In the genomic region with DNA sequence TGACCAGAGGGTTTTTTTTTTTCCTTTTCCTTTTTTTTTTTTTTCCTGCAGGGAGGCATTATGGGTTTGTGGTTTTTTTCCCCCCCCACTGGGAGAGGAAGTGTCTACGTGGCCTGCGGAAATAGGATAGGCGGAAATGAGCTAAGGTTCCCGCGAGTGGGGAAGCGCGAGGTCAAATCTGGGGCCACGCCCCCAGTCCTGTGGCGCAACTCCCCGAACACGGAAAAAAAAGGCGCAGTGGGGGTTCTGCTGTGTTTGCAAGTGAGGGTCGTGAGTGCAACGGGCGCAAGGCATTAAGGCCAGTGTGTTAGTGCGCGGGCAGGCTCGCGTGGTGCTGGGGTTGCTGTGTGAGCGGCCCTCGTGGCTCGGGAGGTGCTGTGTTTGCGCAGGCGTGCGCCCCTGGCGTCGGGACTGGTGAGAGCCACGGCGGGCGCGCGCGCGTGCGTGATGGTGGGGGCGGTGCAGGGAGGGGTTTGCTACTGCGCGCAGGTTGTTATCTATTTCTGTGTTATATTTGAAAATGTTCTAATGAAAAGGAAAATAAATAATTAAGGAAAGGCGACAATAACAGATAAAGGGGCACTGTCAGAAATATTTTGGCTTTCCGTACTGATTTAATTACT, we compare ENCODE assay signal across 8 cellular contexts. TPM values are rescaled to one million over a fixed set of nuclear protein-coding genes. Genes with fewer than 3 reads are reported as not detected.
DNase-seq lines count a peak whose midpoint lies in the region; TF ChIP-seq lines count a peak whose summit lies in the region.

No MANE protein-coding gene starts in this region.

- WGBS in adipose tissue, 3 donors = 0 to 29% (median 1%) methylated on average over 26 to 40 of the region's 40 CpGs

- TF ChIP-seq CTCF in GM12865 (IDR thresholded peaks at IDR 0.05; ENCODE audit: insufficient read depth, low read depth, low read length, missing control alignments) = peak; percentile 44
- peak; percentile 95 for TF ChIP-seq CTCF in HEK293 (tag by site-specific recombination; IDR thresholded peaks at IDR 0.05)
- TF ChIP-seq CTCF in NB4 (IDR thresholded peaks at IDR 0.05; ENCODE audit: low read depth, low read length) = peak; percentile 14
- TF ChIP-seq CTCF in SU-DHL-6 (IDR thresholded peaks at IDR 0.05; ENCODE audit: insufficient read depth, low read length, poor library complexity, severe bottlenecking) = no peak
- TF ChIP-seq CTCF in vagina (IDR thresholded peaks at IDR 0.05) = peak in 1 of 3 experiments; percentile 43

- intact Hi-C loops in vagina (cut with DNase I) = loop anchor here (5.0 kb wide), 1 partner anchor 150 kb away; no protein-coding TSS in a partner anchor

- CTCF ChIA-PET in HEK293 (lab: Yijun Ruan, JAX) = interaction anchor here (0.6 to 1.0 kb wide), 4 partner anchors 30 to 586 kb away, joined by 3 to 7 read pairs (median 4); no protein-coding TSS in a partner anchor

- H3K36me3 ChIP-seq in HEK293 (ENCODE audit: control insufficient read depth in 2 of 2, insufficient read depth in 1 of 2, low read length in 2 of 2) = peaks cover 23 to 33% of the 10 kb centered on the region in 2 experiments
- H3K36me3 ChIP-seq in SU-DHL-6 (ENCODE audit: low read length) = peaks cover 11% of the 10 kb centered on the region; the same call in 1 of the 2 replicates
- no peaks in the 10 kb centered on the region for H3K36me3 ChIP-seq in vagina

- H3K9me2 ChIP-seq in SU-DHL-6 (replicated peaks; ENCODE audit: insufficient read depth, low read length) = no peaks in the 10 kb centered on the region

- H3K27ac ChIP-seq in HEK293 (ENCODE audit: extremely low read depth, low read depth, low read length) (peak overlapping the region; percentile 87), SU-DHL-6 (ENCODE audit: low read depth, low read length) (peak overlapping the region; percentile 90), adipose tissue (ENCODE audit: low read depth, low read length) (peak overlapping the region; percentile 86), vagina (peak overlapping the region; percentile 95)

- no peaks in the 10 kb centered on the region for H3K27me3 ChIP-seq in SU-DHL-6 (ENCODE audit: low read length)
- no peaks in the 10 kb centered on the region for H3K27me3 ChIP-seq in vagina

- H3K9me3 ChIP-seq in HEK293 (ENCODE audit: control insufficient read depth, insufficient read depth, low read depth, low read length) (no peaks in the 10 kb centered on the region), SU-DHL-6 (ENCODE audit: insufficient read depth, low read length) (no peaks in the 10 kb centered on the region), vagina (no peaks in the 10 kb centered on the region)

- H3F3A ChIP-seq in SU-DHL-6 (ENCODE audit: insufficient read depth) = peaks cover 14% of the 10 kb centered on the region; the same call in 1 of the 2 replicates

- peak; percentile 89 for DNase-seq in GM12865 (ENCODE audit: low read depth)
- DNase-seq in NB4 (ENCODE audit: low read depth) = peak; percentile 83
- DNase-seq in hippocampal formation (lab: John Stamatoyannopoulos, UW) = peak; percentile 81 to 93
- peak; percentile 95 for DNase-seq in retina
- peak in 1 of 2 donors; percentile 94 for DNase-seq in vagina (ENCODE audit: extremely low spot score in 2 of 2)

- H3K4me2 ChIP-seq in SU-DHL-6 (ENCODE audit: low read depth, low read length, poor library complexity, severe bottlenecking) = peak overlapping the region; percentile 79

- peak overlapping the region; percentile 84 for H3K9ac ChIP-seq in SU-DHL-6 (ENCODE audit: low read length)

- peaks cover 26% of the 10 kb centered on the region for H3K79me2 ChIP-seq in SU-DHL-6 (ENCODE audit: insufficient read depth, low read length)

- no peaks in the 10 kb centered on the region for H4K20me1 ChIP-seq in SU-DHL-6 (ENCODE audit: low read depth, low read length)

- H3K4me1 ChIP-seq in HEK293 (ENCODE audit: control insufficient read depth, insufficient read depth, low read length) = peaks cover 2% of the 10 kb centered on the region; the same call in 1 of the 2 replicates
- no peaks in the 10 kb centered on the region for H3K4me1 ChIP-seq in vagina

- POLR2A ChIA-PET in HEK293 (lab: Yijun Ruan, JAX) = interaction anchor here (0.6 to 2.7 kb wide), 8 partner anchors 43 to 232 kb away, joined by 3 to 11 read pairs (median 4); partner anchors contain the start of gene TCEAL1

- H3K4me3 ChIP-seq in GM12865 (ENCODE audit: low read depth, low read length) = peak overlapping the region; percentile 73
- H3K4me3 ChIP-seq in HEK293 (ENCODE audit: low read depth, low read length) = peak overlapping the region; percentile 53
- H3K4me3 ChIP-seq in NB4 (ENCODE audit: low read depth, low read length) = peak overlapping the region; percentile 83
- H3K4me3 ChIP-seq in SU-DHL-6 (ENCODE audit: insufficient read depth, low read length, poor library complexity, severe bottlenecking) = peak overlapping the region; percentile 64
- peak overlapping the region; percentile 42 to 50 for H3K4me3 ChIP-seq in vagina

- TF ChIP-seq POLR2A in NB4 (IDR thresholded peaks at IDR 0.05; ENCODE audit: extremely low read depth, insufficient read length) (peak; percentile 42), vagina (IDR thresholded peaks at IDR 0.05) (peak in 1 of 2 donors; percentile 23)

- H2AFZ ChIP-seq in SU-DHL-6 (ENCODE audit: low read depth, low read length, severe bottlenecking) = peak overlapping the region; percentile 57

TF ChIP-seq in HEK293, 187 proteins besides CTCF, POLR2A, EP300 and RAD21 (continues in another document):
- TF ChIP-seq, protein P1, sequence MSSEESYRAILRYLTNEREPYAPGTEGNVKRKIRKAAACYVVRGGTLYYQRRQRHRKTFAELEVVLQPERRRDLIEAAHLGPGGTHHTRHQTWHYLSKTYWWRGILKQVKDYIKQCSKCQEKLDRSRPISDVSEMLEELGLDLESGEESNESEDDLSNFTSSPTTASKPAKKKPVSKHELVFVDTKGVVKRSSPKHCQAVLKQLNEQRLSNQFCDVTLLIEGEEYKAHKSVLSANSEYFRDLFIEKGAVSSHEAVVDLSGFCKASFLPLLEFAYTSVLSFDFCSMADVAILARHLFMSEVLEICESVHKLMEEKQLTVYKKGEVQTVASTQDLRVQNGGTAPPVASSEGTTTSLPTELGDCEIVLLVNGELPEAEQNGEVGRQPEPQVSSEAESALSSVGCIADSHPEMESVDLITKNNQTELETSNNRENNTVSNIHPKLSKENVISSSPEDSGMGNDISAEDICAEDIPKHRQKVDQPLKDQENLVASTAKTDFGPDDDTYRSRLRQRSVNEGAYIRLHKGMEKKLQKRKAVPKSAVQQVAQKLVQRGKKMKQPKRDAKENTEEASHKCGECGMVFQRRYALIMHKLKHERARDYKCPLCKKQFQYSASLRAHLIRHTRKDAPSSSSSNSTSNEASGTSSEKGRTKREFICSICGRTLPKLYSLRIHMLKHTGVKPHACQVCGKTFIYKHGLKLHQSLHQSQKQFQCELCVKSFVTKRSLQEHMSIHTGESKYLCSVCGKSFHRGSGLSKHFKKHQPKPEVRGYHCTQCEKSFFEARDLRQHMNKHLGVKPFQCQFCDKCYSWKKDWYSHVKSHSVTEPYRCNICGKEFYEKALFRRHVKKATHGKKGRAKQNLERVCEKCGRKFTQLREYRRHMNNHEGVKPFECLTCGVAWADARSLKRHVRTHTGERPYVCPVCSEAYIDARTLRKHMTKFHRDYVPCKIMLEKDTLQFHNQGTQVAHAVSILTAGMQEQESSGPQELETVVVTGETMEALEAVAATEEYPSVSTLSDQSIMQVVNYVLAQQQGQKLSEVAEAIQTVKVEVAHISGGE (tag by site-specific recombination; conservative IDR thresholded peaks at IDR 0.05; ENCODE audit: low read depth) = peak; percentile 67
- no peak for TF ChIP-seq HOXA7 (CRISPR knock-in tag; IDR thresholded peaks at IDR 0.05; ENCODE audit: borderline replicate concordance)
- TF ChIP-seq ZNF146 (tag by site-specific recombination; IDR thresholded peaks at IDR 0.05) = no peak
- no peak for TF ChIP-seq ZNF133 (tag by site-specific recombination; IDR thresholded peaks at IDR 0.05)
- TF ChIP-seq, protein P2, sequence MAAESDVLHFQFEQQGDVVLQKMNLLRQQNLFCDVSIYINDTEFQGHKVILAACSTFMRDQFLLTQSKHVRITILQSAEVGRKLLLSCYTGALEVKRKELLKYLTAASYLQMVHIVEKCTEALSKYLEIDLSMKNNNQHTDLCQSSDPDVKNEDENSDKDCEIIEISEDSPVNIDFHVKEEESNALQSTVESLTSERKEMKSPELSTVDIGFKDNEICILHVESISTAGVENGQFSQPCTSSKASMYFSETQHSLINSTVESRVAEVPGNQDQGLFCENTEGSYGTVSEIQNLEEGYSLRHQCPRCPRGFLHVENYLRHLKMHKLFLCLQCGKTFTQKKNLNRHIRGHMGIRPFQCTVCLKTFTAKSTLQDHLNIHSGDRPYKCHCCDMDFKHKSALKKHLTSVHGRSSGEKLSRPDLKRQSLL (tag by site-specific recombination; IDR thresholded peaks at IDR 0.05) = no peak
- TF ChIP-seq ZNF404 (tag by site-specific recombination; IDR thresholded peaks at IDR 0.05) = no peak
- no peak for TF ChIP-seq TSHZ1 (tag by site-specific recombination; IDR thresholded peaks at IDR 0.05; ENCODE audit: borderline replicate concordance)

RNA-seq across cellular contexts. Expression of gene MORF4L2, which starts 0.7 kb away (rescaled TPM):
- polyA plus RNA-seq in adipose tissue = 100 to 1,000 TPM; 141 to 304 (median 184) TPM
- 170 TPM for total RNA-seq in vagina

RNA-seq across cellular contexts. Expression of gene TMEM31, which starts 23.5 kb away (rescaled TPM):
- not detected for polyA plus RNA-seq in adipose tissue
- not detected for total RNA-seq in vagina

RNA-seq across cellular contexts. Expression of gene TCEAL1, which starts 58.4 kb away (rescaled TPM):
- 10 to 100 TPM; 13.6 to 70.2 (median 20.8) TPM for polyA plus RNA-seq in adipose tissue
- total RNA-seq in vagina = 93.1 TPM
